Comparison of ENCODE assay signal across 10 cellular contexts in the genomic region with DNA sequence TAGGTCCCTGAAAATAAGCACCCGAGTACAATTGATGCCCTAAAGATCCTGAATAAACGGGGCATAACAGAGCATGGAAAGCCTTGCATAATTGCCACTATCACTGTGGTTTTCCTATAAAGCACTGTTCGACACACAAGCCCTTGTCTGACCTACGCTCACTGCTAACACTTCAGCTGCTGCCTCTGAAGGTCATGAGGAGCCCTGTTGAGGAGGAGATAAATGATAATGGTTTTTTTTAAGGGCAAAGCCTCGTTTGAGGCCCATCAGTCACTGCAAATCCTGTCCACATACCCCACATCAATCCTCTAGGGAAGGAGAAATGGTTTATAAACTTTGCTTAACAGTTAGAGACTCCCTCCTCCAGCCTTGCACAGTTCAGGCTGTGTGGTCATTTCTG. TPM values are rescaled to one million over a fixed set of nuclear protein-coding genes. Genes with fewer than 3 reads are reported as not detected.
"Had no signal": no experiment of that assay in that cellular context is flagged by ENCODE, and none has a peak within 500 bp of the region (broad histone marks: within the 10 kb centered on the region; RNA-seq: fewer than 3 reads in every experiment).

No MANE protein-coding gene starts in this region.

- H3K9me3 ChIP-seq: HAP-1 had no signal

- H3K4me2 ChIP-seq: KMS-11 had no signal

- H3K36me3 ChIP-seq: HAP-1 had no signal

- H3K27ac ChIP-seq: GM23248, HL-60, KMS-11 had no signal

- H2AFZ ChIP-seq: GM23248 had no signal

- FAIRE-seq: HepG2 had no signal

- ATAC-seq: HCT116, HepG2 had no signal

- DNase-seq: GM23248, GOT3, H7, HFFc6, KBM-7 had no signal

- H3K4me1 ChIP-seq: HAP-1 had no signal

- H3K4me3 ChIP-seq: GM23248, HAP-1 had no signal

- H3K9ac ChIP-seq: GM23248, KMS-11 had no signal

RNA-seq across cellular contexts. Expression of a gene that starts 35.1 kb away (rescaled TPM):
- polyA plus RNA-seq: HepG2 had no signal
